In genomic region chr4:7323872-7324650, GRCh38 we compare ENCODE assay signal across 10 cellular contexts.
DNase-seq lines count a peak whose midpoint lies in the region; ATAC-seq, FAIRE-seq and TF ChIP-seq lines count a peak whose summit lies in the region.
"Had no signal": no experiment of that assay in that cellular context is flagged by ENCODE, and none has a peak within 500 bp of the region (broad histone marks: within the 10 kb centered on the region; RNA-seq: fewer than 3 reads in every experiment).

No MANE protein-coding gene starts in this region.

- intact Hi-C loops in Caco-2 (cut with micrococcal nuclease; ENCODE audit: unreplicated experiment) = loop anchor here (1.0 kb wide), 1 partner anchor 138 kb away; no protein-coding TSS in a partner anchor
- intact Hi-C loops in Calu3 (cut with micrococcal nuclease; ENCODE audit: unreplicated experiment) = no loop called here
- intact Hi-C loops in left colon (cut with DNase I, micrococcal nuclease) = no loop called here

- H3K9me3 Mint-ChIP-seq in Caco-2 (ENCODE audit: unreplicated experiment) (no peaks in the 10 kb centered on the region), immature natural killer cell (peaks cover 3 to 13% (median 10%) of the 10 kb centered on the region in 6 donors), Calu3 (ENCODE audit: low read depth, unreplicated experiment) (no peaks in the 10 kb centered on the region)

- H3K27me3 Mint-ChIP-seq in Caco-2 (ENCODE audit: insufficient read depth, unreplicated experiment) (no peaks in the 10 kb centered on the region), immature natural killer cell (ENCODE audit: low read depth in 3 of 3) (peaks cover 6 to 18% (median 13%) of the 10 kb centered on the region in 3 donors), Calu3 (ENCODE audit: unreplicated experiment) (peaks cover 52% of the 10 kb centered on the region)

- peak in 1 of 2 experiments; percentile 40 for DNase-seq in Caco-2
- peak; percentile 30 for DNase-seq in HEK293T (ENCODE audit: extremely low spot score)
- peak; percentile 74 for DNase-seq in NCI-H774 (lab: John Stamatoyannopoulos, UW)
- peak in 1 of 3 donors; percentile 3 for DNase-seq in immature natural killer cell
- no peak for DNase-seq in Calu3
- no peak for DNase-seq in HuH-7 (ENCODE audit: low spot score)
- no peak for DNase-seq in left colon
- DNase-seq in GM19239 (ENCODE audit: insufficient read length, low spot score) = no peak
- DNase-seq: upper lobe of left lung had no signal

- H3K9me3 ChIP-seq in Caco-2 = no peaks in the 10 kb centered on the region

- H3K36me3 Mint-ChIP-seq in Caco-2 (ENCODE audit: insufficient read depth, unreplicated experiment) (no peaks in the 10 kb centered on the region), immature natural killer cell (no peaks in the 10 kb centered on the region), Calu3 (ENCODE audit: insufficient read depth, unreplicated experiment) (no peaks in the 10 kb centered on the region)
- H3K36me3 Mint-ChIP-seq: T-cell had no signal

- FAIRE-seq in GM19239 (lab: Jason Lieb, UNC) = no peak

- no peaks in the 10 kb centered on the region for H3K27me3 ChIP-seq in Caco-2 (replicated peaks; ENCODE audit: control insufficient read depth, insufficient read depth, low read length)
- H3K27me3 ChIP-seq: upper lobe of left lung had no signal

- H3K27ac Mint-ChIP-seq in Caco-2 (ENCODE audit: unreplicated experiment) (no peak overlapping the region), immature natural killer cell (peak overlapping the region; percentile 53 to 88 (median 82)), Calu3 (ENCODE audit: unreplicated experiment) (no peak overlapping the region)
- H3K27ac Mint-ChIP-seq: T-cell had no signal

- H3K36me3 ChIP-seq in Caco-2 (ENCODE audit: control insufficient read depth, insufficient read depth, low read length) = no peaks in the 10 kb centered on the region
- H3K36me3 ChIP-seq: upper lobe of left lung had no signal

- no peaks in the 10 kb centered on the region for H3K4me1 ChIP-seq in Caco-2

- peak in 1 of 2 experiments; percentile 11 for TF ChIP-seq CTCF in Caco-2 (IDR thresholded peaks at IDR 0.05; ENCODE audit: insufficient read depth in 1 of 2, low read depth in 1 of 2, low read length in 1 of 2, severe bottlenecking in 1 of 2, unreplicated experiment in 1 of 2)
- TF ChIP-seq CTCF in Calu3 (IDR thresholded peaks at IDR 0.05; ENCODE audit: unreplicated experiment) = no peak

- CTCF ChIA-PET in Caco-2 (lab: Charles Lee) (interaction anchor here (0.6 to 0.7 kb wide), 2 partner anchors 24 to 327 kb away, joined by 3 to 10 read pairs; no protein-coding TSS in a partner anchor), HEK293T (lab: Yijun Ruan, JAX) (interaction anchor here (0.7 kb wide), 3 partner anchors 11 kb away, joined by 3 read pairs; no protein-coding TSS in a partner anchor), Calu3 (lab: Charles Lee) (no interaction called here)

- no peak for ATAC-seq in left colon

- BruUV-seq in Caco-2 (replicated peaks; lab: Mats Ljungman, UMichigan) (TSS peak; percentile 44), Calu3 (replicated peaks; lab: Mats Ljungman, UMichigan) (no TSS peak)

- POLR2A ChIA-PET in Caco-2 (lab: Charles Lee) = no interaction called here
- POLR2A ChIA-PET in HEK293T (lab: Yijun Ruan, JAX) = no interaction called here

- H3K4me3 Mint-ChIP-seq in Caco-2 (ENCODE audit: unreplicated experiment) (no peak overlapping the region), immature natural killer cell (peak overlapping the region; percentile 61 to 82 (median 75)), Calu3 (ENCODE audit: low read depth, unreplicated experiment) (no peak overlapping the region)
- H3K4me3 Mint-ChIP-seq: T-cell had no signal

- peaks cover 9% of the 10 kb centered on the region for H3K4me1 Mint-ChIP-seq in Caco-2 (ENCODE audit: low read depth, unreplicated experiment)
- peaks cover 32 to 37% of the 10 kb centered on the region in 2 donors for H3K4me1 Mint-ChIP-seq in immature natural killer cell
- no peaks in the 10 kb centered on the region for H3K4me1 Mint-ChIP-seq in Calu3 (ENCODE audit: low read depth, unreplicated experiment)

- H3K4me3 ChIP-seq in Caco-2 (ENCODE audit: low read depth, low read length) = no peak overlapping the region
- H3K4me3 ChIP-seq: upper lobe of left lung had no signal

TF ChIP-seq in HEK293T, 16 proteins besides CTCF, POLR2A, EP300 and RAD21:
- TF ChIP-seq SP1 (IDR thresholded peaks at IDR 0.05) (no peak), ARNT (IDR thresholded peaks at IDR 0.05) (no peak), L3MBTL2 (conservative IDR thresholded peaks at IDR 0.05) (no peak), ZNF384 (IDR thresholded peaks at IDR 0.05) (no peak), FOXK2 (IDR thresholded peaks at IDR 0.05) (no peak), NFRKB (IDR thresholded peaks at IDR 0.05) (no peak), LEF1 (IDR thresholded peaks at IDR 0.05; ENCODE audit: borderline replicate concordance) (no peak), SUZ12 (IDR thresholded peaks at IDR 0.05) (no peak), FOXM1 (IDR thresholded peaks at IDR 0.05; ENCODE audit: borderline replicate concordance) (no peak), HDGF (IDR thresholded peaks at IDR 0.05; ENCODE audit: borderline replicate concordance) (no peak), ELF4 (IDR thresholded peaks at IDR 0.05) (no peak), FOXA1 (IDR thresholded peaks at IDR 0.05) (no peak), CTBP1 (IDR thresholded peaks at IDR 0.05; ENCODE audit: borderline replicate concordance) (no peak), TARDBP (IDR thresholded peaks at IDR 0.05) (no peak), BHLHE40 (IDR thresholded peaks at IDR 0.05; ENCODE audit: borderline replicate concordance) (no peak)
- TF ChIP-seq, protein P1, sequence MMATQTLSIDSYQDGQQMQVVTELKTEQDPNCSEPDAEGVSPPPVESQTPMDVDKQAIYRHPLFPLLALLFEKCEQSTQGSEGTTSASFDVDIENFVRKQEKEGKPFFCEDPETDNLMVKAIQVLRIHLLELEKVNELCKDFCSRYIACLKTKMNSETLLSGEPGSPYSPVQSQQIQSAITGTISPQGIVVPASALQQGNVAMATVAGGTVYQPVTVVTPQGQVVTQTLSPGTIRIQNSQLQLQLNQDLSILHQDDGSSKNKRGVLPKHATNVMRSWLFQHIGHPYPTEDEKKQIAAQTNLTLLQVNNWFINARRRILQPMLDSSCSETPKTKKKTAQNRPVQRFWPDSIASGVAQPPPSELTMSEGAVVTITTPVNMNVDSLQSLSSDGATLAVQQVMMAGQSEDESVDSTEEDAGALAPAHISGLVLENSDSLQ (IDR thresholded peaks at IDR 0.05) = no peak

Comparison
In these comparisons a context has a peak if more than half of its experiments do, and no peak if none do; other contexts are left out.
1. DNase-seq: peak in HEK293T (single experiment) and NCI-H774 (single experiment); none in Calu3 (single experiment), HuH-7 (single experiment), left colon (0 of 2) and GM19239 (single experiment).
2. H3K27ac Mint-ChIP-seq: peak in immature natural killer cell (6 of 6); none in Caco-2 (single experiment) and Calu3 (single experiment).
3. H3K4me3 Mint-ChIP-seq: peak in immature natural killer cell (5 of 5); none in Caco-2 (single experiment) and Calu3 (single experiment).